In the genomic region with DNA sequence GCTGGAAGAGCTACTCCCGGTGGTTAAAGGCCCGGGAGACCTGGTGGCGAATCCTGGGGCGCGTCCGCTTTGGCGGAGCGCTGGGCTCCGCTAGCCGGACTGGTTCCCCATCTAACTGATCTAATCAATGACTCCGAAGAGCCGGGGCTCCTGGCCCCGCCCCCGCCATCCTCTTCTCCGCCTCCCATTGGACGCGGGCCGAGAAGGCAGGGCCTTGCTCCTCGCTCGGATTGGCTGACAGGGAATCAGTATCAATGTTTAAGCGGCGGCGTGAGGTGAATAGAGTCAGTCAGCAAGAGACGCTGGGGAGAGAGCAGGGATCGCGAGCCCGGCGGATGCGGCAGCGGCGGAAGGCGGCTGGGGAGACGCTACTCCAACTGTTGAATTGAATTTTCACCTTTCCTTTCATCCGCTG, we compare ENCODE assay signal across 8 cellular contexts. TPM values are rescaled to one million over a fixed set of nuclear protein-coding genes. Genes with fewer than 3 reads are reported as not detected.
A peak's percentile ranks its signal among the peaks of the same experiment; 100 is the strongest.
DNase-seq lines count a peak whose midpoint lies in the region; ATAC-seq, FAIRE-seq and TF ChIP-seq lines count a peak whose summit lies in the region.

No MANE protein-coding gene starts in this region.

- peaks cover 42% of the 10 kb centered on the region for H3K4me1 Mint-ChIP-seq in activated naive CD8-positive, alpha-beta T cell treated with anti-CD3 and anti-CD28 coated beads, Interleukin-2, amount 50 U/mL, for 24 hours

- H3K27me3 Mint-ChIP-seq in activated naive CD8-positive, alpha-beta T cell treated with anti-CD3 and anti-CD28 coated beads, Interleukin-2, amount 50 U/mL, for 24 hours, result peaks cover 71% of the 10 kb centered on the region

- H3K36me3 Mint-ChIP-seq in activated naive CD8-positive, alpha-beta T cell treated with anti-CD3 and anti-CD28 coated beads, Interleukin-2, amount 50 U/mL, for 24 hours (ENCODE audit: low read depth), result peaks cover 11% of the 10 kb centered on the region

- no peak for TF ChIP-seq POLR2A in GM12891 (IDR thresholded peaks at IDR 0.05; ENCODE audit: low read depth, low read length)

- no peak overlapping the region for H3K27ac Mint-ChIP-seq in activated naive CD8-positive, alpha-beta T cell treated with anti-CD3 and anti-CD28 coated beads, Interleukin-2, amount 50 U/mL, for 24 hours

- H3K4me3 Mint-ChIP-seq in activated naive CD8-positive, alpha-beta T cell treated with anti-CD3 and anti-CD28 coated beads, Interleukin-2, amount 50 U/mL, for 24 hours, result peak overlapping the region; percentile 53

- ATAC-seq in activated naive CD8-positive, alpha-beta T cell treated with anti-CD3 and anti-CD28 coated beads, Interleukin-2, amount 50 U/mL, for 24 hours, result peak; percentile 37
- ATAC-seq in Right ventricle myocardium superior (ENCODE audit: poor library complexity), result peak; percentile 78
- no peak for ATAC-seq in HG02885 (IDR thresholded peaks at IDR 0.05; ENCODE audit: poor library complexity, unreplicated experiment)

- intact Hi-C loops in Right ventricle myocardium superior (cut with DNase I), result loop anchor here (5.0 kb wide), 1 partner anchor 227 kb away; no protein-coding TSS in a partner anchor

- peaks cover 6% of the 10 kb centered on the region for H3K9me3 Mint-ChIP-seq in activated naive CD8-positive, alpha-beta T cell treated with anti-CD3 and anti-CD28 coated beads, Interleukin-2, amount 50 U/mL, for 24 hours

- DNase-seq in activated CD4-positive, alpha-beta T cell treated with anti-CD3 and anti-CD28 coated beads for 4 hours, result peak; percentile 15 to 35
- no peak for DNase-seq in activated CD4-positive, alpha-beta T cell treated with anti-CD3 and anti-CD28 coated beads, Interleukin-2, amount 50 U/mL, for 4 hours
- DNase-seq in NCI-H2171 treated with DMSO at 0.1 percent for 48 hours (lab: John Stamatoyannopoulos, UW), result peak; percentile 61
- DNase-seq in activated naive CD8-positive, alpha-beta T cell treated with anti-CD3 and anti-CD28 coated beads, Interleukin-2, amount 50 U/mL, for 24 hours, result peak; percentile 32
- DNase-seq in Right ventricle myocardium superior, result peak; percentile 92
- DNase-seq in nucleus accumbens (lab: John Stamatoyannopoulos, UW), result peak; percentile 74 to 99 (median 98)
- no peak for DNase-seq in GM12891 (ENCODE audit: insufficient read length, low spot score)

- no peak for FAIRE-seq in GM12891 (lab: Jason Lieb, UNC)

TF ChIP-seq in GM12891, 5 proteins besides CTCF, POLR2A, EP300 and RAD21:
- TF ChIP-seq POU2F2 (IDR thresholded peaks at IDR 0.05; ENCODE audit: low read depth, low read length) (no peak), SPI1 (IDR thresholded peaks at IDR 0.05; ENCODE audit: low read depth, low read length) (no peak), TAF1 (IDR thresholded peaks at IDR 0.05; ENCODE audit: low read depth, low read length) (no peak), PAX5 (IDR thresholded peaks at IDR 0.05; ENCODE audit: insufficient read depth, low read length, severe bottlenecking) (no peak)

RNA-seq across cellular contexts. Expression of gene PCDH17, which starts 1.7 kb away (rescaled TPM):
- 2.2 TPM for total RNA-seq in Right ventricle myocardium superior
- not detected for polyA plus RNA-seq in GM12891 (2012; ENCODE audit: low read depth, missing spikeins)

Comparison
In these comparisons a context has a peak if more than half of its experiments do, and no peak if none do; other contexts are left out.
1. DNase-seq: peak in activated CD4-positive, alpha-beta T cell treated with anti-CD3 and anti-CD28 coated beads for 4 hours (2 of 2), NCI-H2171 treated with DMSO at 0.1 percent for 48 hours (single experiment), activated naive CD8-positive, alpha-beta T cell treated with anti-CD3 and anti-CD28 coated beads, Interleukin-2, amount 50 U/mL, for 24 hours (single experiment), Right ventricle myocardium superior (single experiment) and nucleus accumbens (56 of 56); none in activated CD4-positive, alpha-beta T cell treated with anti-CD3 and anti-CD28 coated beads, Interleukin-2, amount 50 U/mL, for 4 hours (0 of 2) and GM12891 (single experiment).